Comparison of ENCODE assay signal across 10 cellular contexts in the genomic region with DNA sequence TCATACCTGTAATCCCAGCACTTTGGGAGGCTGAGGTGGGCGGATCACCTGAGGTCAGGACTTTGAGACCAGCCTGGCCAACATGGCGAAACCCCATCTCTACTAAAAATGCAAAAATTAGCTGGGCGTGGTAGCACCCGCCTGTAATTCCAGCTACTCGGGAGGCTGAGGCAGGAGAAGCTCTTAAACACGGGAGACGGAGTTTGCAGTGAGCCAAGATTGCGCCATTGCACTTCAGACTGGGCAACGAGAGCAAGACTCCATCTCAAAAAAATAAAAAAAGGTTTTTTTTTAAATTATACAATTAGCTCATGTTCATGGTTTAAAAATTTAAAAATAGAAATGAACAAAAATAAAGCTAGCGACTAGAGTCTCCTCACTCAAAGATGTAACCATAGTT. TPM values are rescaled to one million over a fixed set of nuclear protein-coding genes. Genes with fewer than 3 reads are reported as not detected.
DNase-seq lines count a peak whose midpoint lies in the region; ATAC-seq, FAIRE-seq and TF ChIP-seq lines count a peak whose summit lies in the region.
"Not testable (repeated sequence)": the region's sequence is repeated elsewhere in the genome, so short reads cannot be mapped to it uniquely, and the experiment has no call there.
"Had no signal": no experiment of that assay in that cellular context is flagged by ENCODE, and none has a peak within 500 bp of the region (broad histone marks: within the 10 kb centered on the region; RNA-seq: fewer than 3 reads in every experiment).

No MANE protein-coding gene starts in this region.

- H3K4me3 Mint-ChIP-seq in CD4-positive, alpha-beta T cell; T-cell; naive thymus-derived CD4-positive, alpha-beta T cell: not testable (repeated sequence)

- H3K27me3 Mint-ChIP-seq in CD4-positive, alpha-beta T cell; T-cell; naive thymus-derived CD4-positive, alpha-beta T cell: not testable (repeated sequence)

- POLR2A ChIA-PET in CD4-positive, alpha-beta T cell (lab: Charles Lee), result interaction anchor here (0.7 to 4.5 kb wide), 7 partner anchors 10 to 60 kb away, joined by 3 to 23 read pairs (median 7); no protein-coding TSS in a partner anchor
- POLR2A ChIA-PET in T-cell (lab: Charles Lee), result interaction anchor here in 1 of 2 donors (0.6 to 0.7 kb wide), 2 partner anchors 8 to 552 kb away, joined by 3 to 5 read pairs; no protein-coding TSS in a partner anchor
- POLR2A ChIA-PET in naive thymus-derived CD4-positive, alpha-beta T cell (lab: Charles Lee), result interaction anchor here (1.1 to 8.5 kb wide), 6 partner anchors 10 to 50 kb away, joined by 4 to 99 read pairs (median 12); no protein-coding TSS in a partner anchor

- not testable (repeated sequence) for H3K9me3 Mint-ChIP-seq in CD4-positive, alpha-beta T cell; T-cell; naive thymus-derived CD4-positive, alpha-beta T cell

- not testable (repeated sequence) for H3K4me1 ChIP-seq in colonic mucosa; kidney (ENCODE audit: control insufficient read depth in 1 of 2, insufficient read depth in 1 of 2, low read depth in 1 of 2, low read length in 2 of 2); upper lobe of right lung
- H3K4me1 ChIP-seq in naive thymus-derived CD4-positive, alpha-beta T cell (ENCODE audit: control insufficient read depth in 2 of 2, insufficient read depth in 2 of 2, low read length in 2 of 2), result peaks cover 3 to 14% of the 10 kb centered on the region in 2 donors

- H3K9ac ChIP-seq in colonic mucosa (ENCODE audit: low read depth in 2 of 2, low read length in 2 of 2); kidney (ENCODE audit: low read length in 2 of 2): not testable (repeated sequence)

- H3K36me3 ChIP-seq in colonic mucosa; kidney (ENCODE audit: control insufficient read depth in 1 of 2, insufficient read depth in 2 of 2, low read length in 2 of 2); upper lobe of right lung: not testable (repeated sequence)
- peaks cover 19 to 89% (median 51%) of the 10 kb centered on the region in 3 experiments for H3K36me3 ChIP-seq in naive thymus-derived CD4-positive, alpha-beta T cell (ENCODE audit: control insufficient read depth in 2 of 3, insufficient read depth in 3 of 3, low read length in 3 of 3)

- ATAC-seq in CD4-positive, alpha-beta T cell (ENCODE audit: poor library complexity); T-cell (replicated peaks in 1 of 4); naive thymus-derived CD4-positive, alpha-beta T cell; upper lobe of right lung: not testable (repeated sequence)

- H3K36me3 Mint-ChIP-seq in CD4-positive, alpha-beta T cell (ENCODE audit: low read depth), result peaks cover 92% of the 10 kb centered on the region
- H3K36me3 Mint-ChIP-seq in T-cell, result peaks cover 53% of the 10 kb centered on the region
- H3K36me3 Mint-ChIP-seq in naive thymus-derived CD4-positive, alpha-beta T cell, result peaks cover 8 to 47% (median 33%) of the 10 kb centered on the region in 5 donors

- H3K9me3 ChIP-seq in CD4-positive, alpha-beta T cell (ENCODE audit: control insufficient read depth, low read length); colonic mucosa; kidney (ENCODE audit: control insufficient read depth in 1 of 2, low read length in 2 of 2); naive thymus-derived CD4-positive, alpha-beta T cell (ENCODE audit: control insufficient read depth in 2 of 3, low read length in 3 of 3); upper lobe of right lung: not testable (repeated sequence)

- not testable (repeated sequence) for H3K27ac ChIP-seq in CD4-positive, alpha-beta T cell (ENCODE audit: low read depth, low read length); colonic mucosa; kidney (ENCODE audit: low read depth in 2 of 2, low read length in 2 of 2); upper lobe of right lung
- peak overlapping the region; percentile 23 for H3K27ac ChIP-seq in naive thymus-derived CD4-positive, alpha-beta T cell (ENCODE audit: low read depth, low read length)

- not testable (repeated sequence) for FAIRE-seq in kidney (lab: Jason Lieb, UNC)

- DNase-seq in CD4-positive, alpha-beta T cell; T-cell; naive thymus-derived CD4-positive, alpha-beta T cell: not testable (repeated sequence)
- peak; percentile 12 for DNase-seq in activated CD4-positive, CD25-positive, alpha-beta regulatory T cell treated with anti-CD3 and anti-CD28 coated beads, Interleukin-2, amount 50 U/mL, for 72 hours
- peak; percentile 10 for DNase-seq in activated CD8-positive, alpha-beta memory T cell treated with anti-CD3 and anti-CD28 coated beads, Interleukin-2, amount 50 U/mL, for 48 hours
- DNase-seq in colonic mucosa (peak; percentile 6), kidney (peak; percentile 27), upper lobe of right lung (peak; percentile 68)

- H3K4me1 Mint-ChIP-seq in CD4-positive, alpha-beta T cell (ENCODE audit: low read depth), result peaks cover 22% of the 10 kb centered on the region
- peaks cover 31 to 34% (median 33%) of the 10 kb centered on the region in 3 donors for H3K4me1 Mint-ChIP-seq in T-cell
- peaks cover 22 to 47% (median 29%) of the 10 kb centered on the region in 7 donors for H3K4me1 Mint-ChIP-seq in naive thymus-derived CD4-positive, alpha-beta T cell

- CTCF ChIA-PET in CD4-positive, alpha-beta T cell (lab: Charles Lee), result interaction anchor here (1.1 to 2.0 kb wide), 3 partner anchors 10 to 29 kb away, joined by 3 to 7 read pairs (median 4); no protein-coding TSS in a partner anchor
- CTCF ChIA-PET in T-cell (lab: Charles Lee), result interaction anchor here in 1 of 2 donors (0.9 to 1.6 kb wide), 2 partner anchors 12 to 93 kb away, joined by 3 read pairs; no protein-coding TSS in a partner anchor
- CTCF ChIA-PET in naive thymus-derived CD4-positive, alpha-beta T cell (lab: Charles Lee), result interaction anchor here (1.1 to 3.0 kb wide), 4 partner anchors 10 to 35 kb away, joined by 4 to 16 read pairs (median 10); no protein-coding TSS in a partner anchor

- not testable (repeated sequence) for TF ChIP-seq CTCF in CD4-positive, alpha-beta T cell (IDR thresholded peaks at IDR 0.05); colonic mucosa (IDR thresholded peaks at IDR 0.05); kidney (IDR thresholded peaks at IDR 0.05; ENCODE audit: borderline replicate concordance, extremely low read depth, insufficient read depth); upper lobe of right lung (IDR thresholded peaks at IDR 0.05)

- peak overlapping the region; percentile 49 for H3K27ac Mint-ChIP-seq in CD4-positive, alpha-beta T cell
- H3K27ac Mint-ChIP-seq in T-cell, result peak overlapping the region; percentile 8 to 19
- peak overlapping the region in 4 of 9 donors; percentile 19 to 72 (median 38) for H3K27ac Mint-ChIP-seq in naive thymus-derived CD4-positive, alpha-beta T cell

- not testable (repeated sequence) for H3K27me3 ChIP-seq in CD4-positive, alpha-beta T cell (ENCODE audit: control insufficient read depth, insufficient read depth, low read length); colonic mucosa; naive thymus-derived CD4-positive, alpha-beta T cell (ENCODE audit: control insufficient read depth in 2 of 2, insufficient read depth in 2 of 2, low read length in 2 of 2); upper lobe of right lung

- intact Hi-C loops in CD4-positive, alpha-beta T cell (cut with DNase I, micrococcal nuclease); colonic mucosa (cut with DNase I); kidney (cut with DNase I); upper lobe of right lung (cut with DNase I): not testable (repeated sequence)
- intact Hi-C loops in naive thymus-derived CD4-positive, alpha-beta T cell (cut with micrococcal nuclease), result loop anchor here in 1 of 2 donors (2.0 kb wide), 1 partner anchor 14 kb away; no protein-coding TSS in a partner anchor

- not testable (repeated sequence) for H3K4me3 ChIP-seq in colonic mucosa; kidney (ENCODE audit: low read length in 2 of 2); naive thymus-derived CD4-positive, alpha-beta T cell (ENCODE audit: low read length); upper lobe of right lung

RNA-seq across cellular contexts. Expression of gene SUSD3, which starts 43.3 kb away (rescaled TPM):
- 10 to 100 TPM; 33.9 to 35.6 TPM for total RNA-seq in CD4-positive, alpha-beta T cell
- 10 to 100 TPM; 39.6 to 79.2 (median 71.2) TPM for total RNA-seq in T-cell
- total RNA-seq in colonic mucosa, result 1 to 10 TPM; 1.6 to 2.2 TPM
- total RNA-seq in kidney, result 12.2 TPM
- polyA plus RNA-seq in kidney (ENCODE audit: insufficient read depth, low read depth, low replicate concordance), result 34.6 TPM
- total RNA-seq in naive thymus-derived CD4-positive, alpha-beta T cell, result 10 to 100 TPM; 62.8 to 83.5 (median 68.7) TPM
- 100 to 1,000 TPM; 186 to 315 TPM for polyA plus RNA-seq in naive thymus-derived CD4-positive, alpha-beta T cell
- total RNA-seq in upper lobe of right lung, result 4.8 TPM
- total RNA-seq: G401, H4 had no signal
